In genomic region chr22:39419096-39419495, GRCh38 we compare ENCODE assay signal across 24 cellular contexts. TPM values are rescaled to one million over a fixed set of nuclear protein-coding genes. Genes with fewer than 3 reads are reported as not detected.
DNase-seq lines count a peak whose midpoint lies in the region; ATAC-seq and TF ChIP-seq lines count a peak whose summit lies in the region.
"Had no signal": no experiment of that assay in that cellular context is flagged by ENCODE, and none has a peak within 500 bp of the region (broad histone marks: within the 10 kb centered on the region; RNA-seq: fewer than 3 reads in every experiment).

No MANE protein-coding gene starts in this region.

- no peak overlapping the region for H3K4me3 Mint-ChIP-seq in natural killer cell treated with Interleukin-12 subunit alpha and Interleukin-12 subunit beta and Interleukin-15 and Interleukin-18, amount 100 ng/mL, for 72 hours
- no peak overlapping the region for H3K4me3 Mint-ChIP-seq in natural killer cell
- H3K4me3 Mint-ChIP-seq in chondrocyte (ENCODE audit: unreplicated experiment): no peak overlapping the region
- no peak overlapping the region for H3K4me3 Mint-ChIP-seq in activated CD4-positive, alpha-beta T cell treated with anti-CD3 and anti-CD28 coated beads, Interleukin-2, amount 10 ng/mL, durations not matched to agents 24 days and 14 days

- no peaks in the 10 kb centered on the region for H3K9me3 Mint-ChIP-seq in natural killer cell treated with Interleukin-12 subunit alpha and Interleukin-12 subunit beta and Interleukin-15 and Interleukin-18, amount 100 ng/mL, for 72 hours
- H3K9me3 Mint-ChIP-seq in natural killer cell (no peaks in the 10 kb centered on the region), chondrocyte (ENCODE audit: low read depth) (no peaks in the 10 kb centered on the region)
- no peaks in the 10 kb centered on the region for H3K9me3 Mint-ChIP-seq in activated CD4-positive, alpha-beta T cell treated with anti-CD3 and anti-CD28 coated beads, Interleukin-2, amount 10 ng/mL, durations not matched to agents 24 days and 14 days

- H3K9me2 ChIP-seq in OCI-LY1 (ENCODE audit: low read depth, low read length): no peaks in the 10 kb centered on the region

- peaks cover 68% of the 10 kb centered on the region for H3K36me3 ChIP-seq in OCI-LY1 (ENCODE audit: insufficient read depth, low read length)
- peaks cover 3 to 23% of the 10 kb centered on the region in 2 donors for H3K36me3 ChIP-seq in aorta (ENCODE audit: control insufficient read depth in 1 of 2, insufficient read depth in 2 of 2, low read length in 1 of 2)

- H3K9me3 ChIP-seq in OCI-LY1 (ENCODE audit: low read length) (no peaks in the 10 kb centered on the region), aorta (ENCODE audit: control insufficient read depth, low read length) (no peaks in the 10 kb centered on the region)
- H3K9me3 ChIP-seq: A549 had no signal

- H3K27me3 Mint-ChIP-seq in natural killer cell treated with Interleukin-12 subunit alpha and Interleukin-12 subunit beta and Interleukin-15 and Interleukin-18, amount 100 ng/mL, for 72 hours: no peaks in the 10 kb centered on the region
- no peaks in the 10 kb centered on the region for H3K27me3 Mint-ChIP-seq in natural killer cell (ENCODE audit: low read depth in 2 of 2)
- no peaks in the 10 kb centered on the region for H3K27me3 Mint-ChIP-seq in chondrocyte (ENCODE audit: low read depth)
- no peaks in the 10 kb centered on the region for H3K27me3 Mint-ChIP-seq in activated CD4-positive, alpha-beta T cell treated with anti-CD3 and anti-CD28 coated beads, Interleukin-2, amount 10 ng/mL, durations not matched to agents 24 days and 14 days

- H3K4me1 Mint-ChIP-seq in natural killer cell treated with Interleukin-12 subunit alpha and Interleukin-12 subunit beta and Interleukin-15 and Interleukin-18, amount 100 ng/mL, for 72 hours (ENCODE audit: low read depth in 2 of 2): peaks cover 0 to under 1% of the 10 kb centered on the region in 2 donors
- H3K4me1 Mint-ChIP-seq in natural killer cell (peaks cover 0 to 2% of the 10 kb centered on the region in 2 donors), chondrocyte (ENCODE audit: low read depth) (no peaks in the 10 kb centered on the region)
- H3K4me1 Mint-ChIP-seq in activated CD4-positive, alpha-beta T cell treated with anti-CD3 and anti-CD28 coated beads, Interleukin-2, amount 10 ng/mL, durations not matched to agents 24 days and 14 days: peaks cover 7% of the 10 kb centered on the region

- peak overlapping the region in 1 of 2 donors; percentile 62 for H3K27ac Mint-ChIP-seq in natural killer cell treated with Interleukin-12 subunit alpha and Interleukin-12 subunit beta and Interleukin-15 and Interleukin-18, amount 100 ng/mL, for 72 hours
- H3K27ac Mint-ChIP-seq in natural killer cell (no peak overlapping the region), chondrocyte (ENCODE audit: unreplicated experiment) (no peak overlapping the region)
- no peak overlapping the region for H3K27ac Mint-ChIP-seq in activated CD4-positive, alpha-beta T cell treated with anti-CD3 and anti-CD28 coated beads, Interleukin-2, amount 10 ng/mL, durations not matched to agents 24 days and 14 days

- H3F3A ChIP-seq in OCI-LY1 (ENCODE audit: insufficient read depth, low read length): no peaks in the 10 kb centered on the region

- no peak overlapping the region for H2AFZ ChIP-seq in OCI-LY1 (ENCODE audit: low read length)

- peak; percentile 42 for DNase-seq in natural killer cell treated with Interleukin-12 subunit alpha and Interleukin-12 subunit beta and Interleukin-15 and Interleukin-18, amount 100 ng/mL, for 72 hours (ENCODE audit: low spot score)
- DNase-seq in natural killer cell: no peak
- DNase-seq in chondrocyte (ENCODE audit: low spot score): peak; percentile 58
- DNase-seq in aorta: peak; percentile 41 to 56
- no peak for DNase-seq in activated CD4-positive, alpha-beta T cell treated with anti-CD3 and anti-CD28 coated beads, Interleukin-2, amount 10 ng/mL, durations not matched to agents 24 days and 14 days
- DNase-seq in substantia nigra (lab: John Stamatoyannopoulos, UW): no peak
- DNase-seq: Calu3; DMS79 treated with DMSO at 0.1 percent for 48 hours; Kasumi-1; MV-4-11; NCI-H1105 treated with DMSO at 0.1 percent for 48 hours; NCI-H2029; NCI-H446; NCI-H524 treated with DMSO at 0.1 percent for 48 hours; NCI-H82; NK-92 treated with Interleukin-12 subunit alpha and Interleukin-12 subunit beta, amount 100 ng/mL, for 24 hours; RPMI8226; SHP77; SW 1271 had no signal

- H4K20me1 ChIP-seq in OCI-LY1 (ENCODE audit: insufficient read depth, low read length): no peaks in the 10 kb centered on the region

- no peaks in the 10 kb centered on the region for H3K27me3 ChIP-seq in OCI-LY1 (ENCODE audit: insufficient read depth, low read length)
- H3K27me3 ChIP-seq in aorta (ENCODE audit: control insufficient read depth in 1 of 2, insufficient read depth in 2 of 2, low read length in 1 of 2): no peaks in the 10 kb centered on the region

- H3K27ac ChIP-seq in OCI-LY1 (ENCODE audit: low read depth, low read length, poor library complexity, severe bottlenecking) (peak overlapping the region; percentile 75), aorta (ENCODE audit: low read depth in 1 of 2, low read length in 2 of 2) (no peak overlapping the region), substantia nigra (ENCODE audit: low read depth, low read length, poor library complexity, severe bottlenecking) (no peak overlapping the region)
- H3K27ac ChIP-seq: A549 had no signal

- peaks cover 25% of the 10 kb centered on the region for H3K4me1 ChIP-seq in OCI-LY1 (ENCODE audit: insufficient read depth, low read length, severe bottlenecking)
- no peaks in the 10 kb centered on the region for H3K4me1 ChIP-seq in aorta (ENCODE audit: control insufficient read depth in 1 of 2, insufficient read depth in 2 of 2, low read length in 2 of 2)
- H3K4me1 ChIP-seq: A549 had no signal

- intact Hi-C loops in natural killer cell (cut with micrococcal nuclease): no loop called here
- intact Hi-C loops in aorta (cut with DNase I): no loop called here
- intact Hi-C loops in activated CD4-positive, alpha-beta T cell treated with anti-CD3 and anti-CD28 coated beads, Interleukin-2, amount 10 ng/mL, durations not matched to agents 24 days and 14 days (cut with micrococcal nuclease): no loop called here

- no peaks in the 10 kb centered on the region for H3K79me2 ChIP-seq in OCI-LY1 (ENCODE audit: insufficient read depth, low read length)

- H3K36me3 Mint-ChIP-seq in natural killer cell treated with Interleukin-12 subunit alpha and Interleukin-12 subunit beta and Interleukin-15 and Interleukin-18, amount 100 ng/mL, for 72 hours: peaks cover 4% of the 10 kb centered on the region
- H3K36me3 Mint-ChIP-seq in natural killer cell (no peaks in the 10 kb centered on the region), chondrocyte (ENCODE audit: low read depth) (peaks cover 31% of the 10 kb centered on the region)
- H3K36me3 Mint-ChIP-seq in activated CD4-positive, alpha-beta T cell treated with anti-CD3 and anti-CD28 coated beads, Interleukin-2, amount 10 ng/mL, durations not matched to agents 24 days and 14 days (ENCODE audit: low read depth): peaks cover 45% of the 10 kb centered on the region

- H3K4me3 ChIP-seq in OCI-LY1 (ENCODE audit: low read depth, low read length, poor library complexity, severe bottlenecking) (peak overlapping the region; percentile 26), aorta (ENCODE audit: low read length in 2 of 2) (no peak overlapping the region)
- H3K4me3 ChIP-seq: A549, K562 had no signal

- 88 to 91% methylated on average over 6 of the region's 6 CpGs for WGBS in aorta, 2 donors

- H3K9ac ChIP-seq in OCI-LY1 (ENCODE audit: low read length): peak overlapping the region; percentile 25; the same call in 1 of the 2 replicates

- TF ChIP-seq CTCF in natural killer cell (IDR thresholded peaks at IDR 0.05) (no peak), OCI-LY1 (IDR thresholded peaks at IDR 0.05; ENCODE audit: low read length) (no peak), chondrocyte (IDR thresholded peaks at IDR 0.05) (no peak)

- peak overlapping the region; percentile 47; the same call in 1 of the 2 replicates for H3K4me2 ChIP-seq in OCI-LY1 (ENCODE audit: low read length)
- H3K4me2 ChIP-seq: A549 had no signal

- ATAC-seq in natural killer cell treated with Interleukin-12 subunit alpha and Interleukin-12 subunit beta and Interleukin-15 and Interleukin-18, amount 100 ng/mL, for 72 hours: no peak
- ATAC-seq in natural killer cell (no peak), aorta (ENCODE audit: low FRiP score) (no peak), HG03095 (IDR thresholded peaks at IDR 0.05; ENCODE audit: unreplicated experiment) (no peak)
- ATAC-seq: A549, K562 had no signal

RNA-seq across cellular contexts. Expression of gene TAB1, which starts 19.5 kb away (rescaled TPM):
- total RNA-seq in natural killer cell treated with Interleukin-12 subunit alpha and Interleukin-12 subunit beta and Interleukin-15 and Interleukin-18, amount 100 ng/mL, for 72 hours: 10 to 100 TPM; 20.8 to 38.9 TPM
- total RNA-seq in natural killer cell (10 to 100 TPM; 24.3 to 30.4 (median 24.8) TPM), chondrocyte (17.1 to 24.5 TPM (median 21.3 TPM) in 3 replicates), aorta (10 to 100 TPM; 22.5 to 30.8 TPM)
- polyA plus RNA-seq in aorta: 10 to 100 TPM in 1 of 2 donors, 1 to 10 TPM in 1; 8.1 to 20.7 TPM
- 24.9 and 27.0 TPM in 2 replicates for total RNA-seq in activated CD4-positive, alpha-beta T cell treated with anti-CD3 and anti-CD28 coated beads, Interleukin-2, amount 10 ng/mL, durations not matched to agents 24 days and 14 days

RNA-seq across cellular contexts. Expression of gene MGAT3, which starts 37.7 kb away (rescaled TPM):
- total RNA-seq in natural killer cell treated with Interleukin-12 subunit alpha and Interleukin-12 subunit beta and Interleukin-15 and Interleukin-18, amount 100 ng/mL, for 72 hours: 1 to 10 TPM in 1 of 2 donors, under 1 TPM in 1; 0.38 to 2.6 TPM
- total RNA-seq in natural killer cell (10 to 100 TPM in 1 of 3 donors, under 1 TPM in 2; 0.09 to 13.7 (median 0.11) TPM), chondrocyte (3.6 to 6.4 TPM (median 6.1 TPM) in 3 replicates), aorta (10 to 100 TPM in 1 of 2 donors, 1 to 10 TPM in 1; 2.5 to 11.0 TPM)
- 1 to 10 TPM in 1 of 2 donors, under 1 TPM in 1; 0.26 to 1.1 TPM for polyA plus RNA-seq in aorta
- total RNA-seq in activated CD4-positive, alpha-beta T cell treated with anti-CD3 and anti-CD28 coated beads, Interleukin-2, amount 10 ng/mL, durations not matched to agents 24 days and 14 days: 0.90 and 1.9 TPM in 2 replicates
- total RNA-seq: M059J had no signal

Comparison
In these comparisons a context has a peak if more than half of its experiments do, and no peak if none do; other contexts are left out.
1. DNase-seq: peak in natural killer cell treated with Interleukin-12 subunit alpha and Interleukin-12 subunit beta and Interleukin-15 and Interleukin-18, amount 100 ng/mL, for 72 hours (single experiment), chondrocyte (single experiment) and aorta (2 of 2); none in natural killer cell (single experiment), activated CD4-positive, alpha-beta T cell treated with anti-CD3 and anti-CD28 coated beads, Interleukin-2, amount 10 ng/mL, durations not matched to agents 24 days and 14 days (single experiment) and substantia nigra (0 of 49).